In genomic region chr18:7946724-7947377, GRCh38 we compare ENCODE assay signal across 8 cellular contexts.
DNase-seq lines count a peak whose midpoint lies in the region; ATAC-seq and TF ChIP-seq lines count a peak whose summit lies in the region.

No MANE protein-coding gene starts in this region.

- H3K9me3 ChIP-seq in CD8-positive, alpha-beta T cell (ENCODE audit: low read length): no peaks in the 10 kb centered on the region
- no peaks in the 10 kb centered on the region for H3K9me3 ChIP-seq in aorta (ENCODE audit: control insufficient read depth, low read length)

- no peaks in the 10 kb centered on the region for H3K27me3 ChIP-seq in CD8-positive, alpha-beta T cell (ENCODE audit: insufficient read depth, low read length)
- H3K27me3 ChIP-seq in aorta (ENCODE audit: control insufficient read depth in 1 of 2, insufficient read depth in 2 of 2, low read length in 1 of 2): no peaks in the 10 kb centered on the region

- POLR2A ChIA-PET in CD8-positive, alpha-beta T cell (lab: Charles Lee): no interaction called here

- H3K36me3 Mint-ChIP-seq in CD8-positive, alpha-beta T cell: no peaks in the 10 kb centered on the region

- H3K36me3 ChIP-seq in CD8-positive, alpha-beta T cell (ENCODE audit: insufficient read depth, low read length): no peaks in the 10 kb centered on the region
- H3K36me3 ChIP-seq in aorta (ENCODE audit: control insufficient read depth in 1 of 2, insufficient read depth in 2 of 2, low read length in 1 of 2): no peaks in the 10 kb centered on the region

- no peaks in the 10 kb centered on the region for H3K9me3 Mint-ChIP-seq in CD8-positive, alpha-beta T cell

- no peak overlapping the region for H3K4me3 ChIP-seq in CD8-positive, alpha-beta T cell (ENCODE audit: low read depth, low read length)
- no peak overlapping the region for H3K4me3 ChIP-seq in aorta (ENCODE audit: low read length in 2 of 2)

- H3K4me1 ChIP-seq in CD8-positive, alpha-beta T cell (ENCODE audit: insufficient read depth, low read length): no peaks in the 10 kb centered on the region
- H3K4me1 ChIP-seq in aorta (ENCODE audit: control insufficient read depth in 1 of 2, insufficient read depth in 2 of 2, low read length in 2 of 2): no peaks in the 10 kb centered on the region

- intact Hi-C loops in CD8-positive, alpha-beta T cell (cut with DNase I, micrococcal nuclease): loop anchor here in 1 of 2 experiments (10.0 kb wide), 1 partner anchor 62 kb away; no protein-coding TSS in a partner anchor
- intact Hi-C loops in aorta (cut with DNase I): loop anchor here in 1 of 2 donors (5.0 kb wide), 1 partner anchor 445 kb away; no protein-coding TSS in a partner anchor

- no peaks in the 10 kb centered on the region for H3K4me1 Mint-ChIP-seq in CD8-positive, alpha-beta T cell (ENCODE audit: low read depth)

- no peak overlapping the region for H3K27ac ChIP-seq in CD8-positive, alpha-beta T cell (ENCODE audit: low read depth, low read length)
- H3K27ac ChIP-seq in aorta (ENCODE audit: low read depth in 1 of 2, low read length in 2 of 2): no peak overlapping the region

- WGBS in aorta, 2 donors: 77 to 91% methylated on average over 7 of the region's 7 CpGs

- ATAC-seq in CD8-positive, alpha-beta T cell: peak; percentile 40
- ATAC-seq in HG02973 (IDR thresholded peaks at IDR 0.05; ENCODE audit: unreplicated experiment) (no peak), aorta (ENCODE audit: low FRiP score) (no peak)

- DNase-seq in CD8-positive, alpha-beta T cell: no peak
- peak; percentile 15 to 34 for DNase-seq in Kasumi-1 (lab: John Stamatoyannopoulos, UW)
- DNase-seq in amygdala (lab: John Stamatoyannopoulos, UW): peak in 39 of 56 donors; percentile 3 to 73 (median 22)
- DNase-seq in inferior parietal cortex (ENCODE audit: extremely low spot score): peak; percentile 71
- peak; percentile 75 for DNase-seq in superior temporal gyrus (ENCODE audit: extremely low spot score)
- no peak for DNase-seq in 8988T
- DNase-seq in aorta: no peak

- H3K27ac Mint-ChIP-seq in CD8-positive, alpha-beta T cell: peak overlapping the region; percentile 53

- H3K4me3 Mint-ChIP-seq in CD8-positive, alpha-beta T cell: peak overlapping the region; percentile 53

- CTCF ChIA-PET in CD8-positive, alpha-beta T cell (lab: Charles Lee): interaction anchor here (1.0 kb wide), 1 partner anchor 9 kb away, joined by 3 read pairs; no protein-coding TSS in a partner anchor

- H3K27me3 Mint-ChIP-seq in CD8-positive, alpha-beta T cell (ENCODE audit: low read depth): no peaks in the 10 kb centered on the region

- TF ChIP-seq CTCF in CD8-positive, alpha-beta T cell (IDR thresholded peaks at IDR 0.05): no peak

Comparison
In these comparisons a context has a peak if more than half of its experiments do, and no peak if none do; other contexts are left out.
1. DNase-seq: peak in Kasumi-1 (2 of 2), amygdala (39 of 56), inferior parietal cortex (single experiment) and superior temporal gyrus (single experiment); none in CD8-positive, alpha-beta T cell (0 of 7), 8988T (single experiment) and aorta (0 of 2).